1 cellular context compared by ENCODE assay signal in genomic region chr10:119638982-119639381, GRCh38.
A peak's percentile ranks its signal among the peaks of the same experiment; 100 is the strongest.
TF ChIP-seq lines count a peak whose summit lies in the region.

No MANE protein-coding gene starts in this region.

TF ChIP-seq in HepG2, 621 proteins besides CTCF, POLR2A, EP300 and RAD21 (continued from another document and continues in another):
- TF ChIP-seq ZNF597 (CRISPR knock-in tag; IDR thresholded peaks at IDR 0.05) = no peak
- TF ChIP-seq ZNF274 (CRISPR knock-in tag; IDR thresholded peaks at IDR 0.05) = no peak
- no peak for TF ChIP-seq ZNF276 (CRISPR knock-in tag; IDR thresholded peaks at IDR 0.05; ENCODE audit: low read depth)
- no peak for TF ChIP-seq PRMT3 (CRISPR knock-in tag; IDR thresholded peaks at IDR 0.05; ENCODE audit: borderline replicate concordance, low read depth)
- no peak for TF ChIP-seq SKI (IDR thresholded peaks at IDR 0.05; ENCODE audit: partially characterized antibody)
- no peak for TF ChIP-seq ZXDC (CRISPR knock-in tag; IDR thresholded peaks at IDR 0.05)
- no peak for TF ChIP-seq ZNF354B (CRISPR knock-in tag; IDR thresholded peaks at IDR 0.05)
- TF ChIP-seq ZNF496 (CRISPR knock-in tag; IDR thresholded peaks at IDR 0.05; ENCODE audit: insufficient replicate concordance) = no peak
- no peak for TF ChIP-seq NKX3-1 (CRISPR knock-in tag; IDR thresholded peaks at IDR 0.05)
- TF ChIP-seq MED8 (CRISPR knock-in tag; IDR thresholded peaks at IDR 0.05; ENCODE audit: insufficient replicate concordance) = no peak
- no peak for TF ChIP-seq U2AF2 (IDR thresholded peaks at IDR 0.05; ENCODE audit: low read depth, low read length)
- no peak for TF ChIP-seq KMT2B (CRISPR knock-in tag; IDR thresholded peaks at IDR 0.05)
- TF ChIP-seq NFE2L2 (IDR thresholded peaks at IDR 0.05; ENCODE audit: low read length) = no peak
- TF ChIP-seq ISX (CRISPR knock-in tag; conservative IDR thresholded peaks at IDR 0.05) = no peak
- TF ChIP-seq GLMP (CRISPR knock-in tag; IDR thresholded peaks at IDR 0.05; ENCODE audit: borderline replicate concordance) = no peak
- TF ChIP-seq GZF1 (CRISPR knock-in tag; IDR thresholded peaks at IDR 0.05) = no peak
- TF ChIP-seq PBX2 (CRISPR knock-in tag; IDR thresholded peaks at IDR 0.05) = no peak
- TF ChIP-seq SOX5 (CRISPR knock-in tag; IDR thresholded peaks at IDR 0.05; ENCODE audit: borderline replicate concordance) = peak; percentile 47; the same call in 1 of the 2 replicates
- no peak for TF ChIP-seq STAT5B (CRISPR knock-in tag; IDR thresholded peaks at IDR 0.05)
- TF ChIP-seq MYC (CRISPR knock-in tag; IDR thresholded peaks at IDR 0.05; ENCODE audit: borderline replicate concordance) = no peak
- no peak for TF ChIP-seq ZNF564 (CRISPR knock-in tag; IDR thresholded peaks at IDR 0.05)
- TF ChIP-seq MYNN (CRISPR knock-in tag; IDR thresholded peaks at IDR 0.05; ENCODE audit: low read depth) = no peak
- peak; percentile 32; the same call in 1 of the 2 replicates for TF ChIP-seq CHD4 (IDR thresholded peaks at IDR 0.05; ENCODE audit: borderline replicate concordance, low read length)
- no peak for TF ChIP-seq MZF1 (CRISPR knock-in tag; IDR thresholded peaks at IDR 0.05; ENCODE audit: borderline replicate concordance)
- TF ChIP-seq KAT2B (IDR thresholded peaks at IDR 0.05; ENCODE audit: borderline replicate concordance, low read depth, low read length) = no peak
- no peak for TF ChIP-seq PATZ1 (CRISPR knock-in tag; IDR thresholded peaks at IDR 0.05)
- no peak for TF ChIP-seq ZNF614 (CRISPR knock-in tag; IDR thresholded peaks at IDR 0.05; ENCODE audit: borderline replicate concordance)
- no peak for TF ChIP-seq ZNF615 (CRISPR knock-in tag; IDR thresholded peaks at IDR 0.05; ENCODE audit: borderline replicate concordance)
- TF ChIP-seq TCF7L2 (IDR thresholded peaks at IDR 0.05; ENCODE audit: low read depth, low read length) = no peak
- TF ChIP-seq ZNF446 (CRISPR knock-in tag; IDR thresholded peaks at IDR 0.05) = no peak
- no peak for TF ChIP-seq TOE1 (CRISPR knock-in tag; IDR thresholded peaks at IDR 0.05)
- TF ChIP-seq FOXM1 (CRISPR knock-in tag; IDR thresholded peaks at IDR 0.05) = no peak
- peak; percentile 96 for TF ChIP-seq ZNF362 (CRISPR knock-in tag; IDR thresholded peaks at IDR 0.05; ENCODE audit: borderline replicate concordance)
- TF ChIP-seq RXRA (CRISPR knock-in tag; IDR thresholded peaks at IDR 0.05) = peak; percentile 65; the same call in 1 of the 2 replicates
- no peak for TF ChIP-seq ZNF567 (CRISPR knock-in tag; IDR thresholded peaks at IDR 0.05; ENCODE audit: borderline replicate concordance)
- TF ChIP-seq ZNF556 (CRISPR knock-in tag; IDR thresholded peaks at IDR 0.05; ENCODE audit: borderline replicate concordance) = no peak
- TF ChIP-seq SOX13 (IDR thresholded peaks at IDR 0.05) = no peak
- peak in 1 of 2 experiments; percentile 69; a peak in 2 of 4 replicates for TF ChIP-seq SOX13 (CRISPR knock-in tag; conservative IDR thresholded peaks at IDR 0.05 in 1 of 2, IDR thresholded peaks at IDR 0.05 in 1 of 2)
- TF ChIP-seq ZNF350 (CRISPR knock-in tag; IDR thresholded peaks at IDR 0.05; ENCODE audit: borderline replicate concordance, low read depth) = no peak
- no peak for TF ChIP-seq NFE2 (CRISPR knock-in tag; IDR thresholded peaks at IDR 0.05)
- TF ChIP-seq TGIF2 (CRISPR knock-in tag; IDR thresholded peaks at IDR 0.05) = no peak
- TF ChIP-seq GATA4 (IDR thresholded peaks at IDR 0.05; ENCODE audit: borderline replicate concordance, low read depth) = no peak
- no peak for TF ChIP-seq ADNP (CRISPR knock-in tag; IDR thresholded peaks at IDR 0.05)
- no peak for TF ChIP-seq DNMT1 (CRISPR knock-in tag; IDR thresholded peaks at IDR 0.05)
- no peak for TF ChIP-seq ZNF431 (CRISPR knock-in tag; IDR thresholded peaks at IDR 0.05; ENCODE audit: borderline replicate concordance, low read depth)
- TF ChIP-seq MEIS1 (CRISPR knock-in tag; IDR thresholded peaks at IDR 0.05; ENCODE audit: borderline replicate concordance) = no peak
- TF ChIP-seq ZMAT5 (CRISPR knock-in tag; IDR thresholded peaks at IDR 0.05; ENCODE audit: borderline replicate concordance, low read depth) = no peak
- no peak for TF ChIP-seq JUNB (CRISPR knock-in tag; IDR thresholded peaks at IDR 0.05; ENCODE audit: borderline replicate concordance)
- TF ChIP-seq HDAC1 (CRISPR knock-in tag; IDR thresholded peaks at IDR 0.05) = 0 out of 2 replicates have a peak, but pooled peaks have one; percentile 36
- no peak for TF ChIP-seq ZNF530 (CRISPR knock-in tag; IDR thresholded peaks at IDR 0.05; ENCODE audit: low read depth)
- TF ChIP-seq EZH2 (conservative IDR thresholded peaks at IDR 0.05; ENCODE audit: low read depth, low read length) = no peak
- no peak for TF ChIP-seq HCFC1 (IDR thresholded peaks at IDR 0.05; ENCODE audit: low read depth, low read length)
- 0 out of 2 replicates have a peak, but pooled peaks have one; percentile 21 for TF ChIP-seq ARID5B (CRISPR knock-in tag; IDR thresholded peaks at IDR 0.05)
- TF ChIP-seq NR2F1 (CRISPR knock-in tag; IDR thresholded peaks at IDR 0.05) = peak in 1 of 2 experiments; percentile 38; a peak in 1 of 4 replicates
- TF ChIP-seq LCORL (IDR thresholded peaks at IDR 0.05) = 0 out of 2 replicates have a peak, but pooled peaks have one; percentile 24
- TF ChIP-seq LCORL (CRISPR knock-in tag; IDR thresholded peaks at IDR 0.05) = 0 out of 2 replicates have a peak, but pooled peaks have one; percentile 41
- no peak for TF ChIP-seq ZFAT (CRISPR knock-in tag; conservative IDR thresholded peaks at IDR 0.05)
- TF ChIP-seq ZNF558 (CRISPR knock-in tag; IDR thresholded peaks at IDR 0.05; ENCODE audit: borderline replicate concordance) = no peak
